10 cellular contexts compared by ENCODE assay signal in the genomic region with DNA sequence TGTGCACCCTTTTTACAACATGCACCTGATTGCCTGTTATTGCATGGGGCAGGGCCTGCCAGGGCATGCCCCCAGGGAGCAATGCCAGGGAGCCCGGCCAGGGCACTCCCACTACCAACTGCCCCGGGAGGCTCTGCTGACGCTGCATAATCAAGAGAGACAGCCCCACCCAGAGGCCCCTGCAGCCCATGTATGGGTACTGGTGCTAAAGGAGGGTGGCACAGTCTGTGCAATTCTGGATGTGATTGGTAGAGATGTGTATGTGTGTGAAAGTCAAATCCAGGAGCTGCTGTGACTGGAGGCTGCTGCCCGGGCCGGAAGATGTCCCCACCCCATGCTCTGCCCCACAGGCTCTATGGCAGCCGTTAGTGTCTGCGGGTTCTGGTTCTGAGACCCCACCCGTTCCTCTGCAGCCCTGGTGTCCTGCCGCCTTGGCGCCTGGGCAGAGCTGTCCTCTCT. TPM values are rescaled to one million over a fixed set of nuclear protein-coding genes. Genes with fewer than 3 reads are reported as not detected.
A peak's percentile ranks its signal among the peaks of the same experiment; 100 is the strongest.
DNase-seq lines count a peak whose midpoint lies in the region; ATAC-seq and TF ChIP-seq lines count a peak whose summit lies in the region.
"Had no signal": no experiment of that assay in that cellular context is flagged by ENCODE, and none has a peak within 500 bp of the region (broad histone marks: within the 10 kb centered on the region; RNA-seq: fewer than 3 reads in every experiment).

No MANE protein-coding gene starts in this region.

- peak in 1 of 2 donors; percentile 63 for TF ChIP-seq POLR2A in Peyer's patch (IDR thresholded peaks at IDR 0.05)

- H3K27ac Mint-ChIP-seq in stimulated activated naive CD8-positive, alpha-beta T cell treated with anti-CD3 and anti-CD28 coated beads, Interleukin-15, amount 100 ng/mL, for 72 hours: no peak overlapping the region

- H3K4me1 Mint-ChIP-seq in stimulated activated naive CD8-positive, alpha-beta T cell treated with anti-CD3 and anti-CD28 coated beads, Interleukin-15, amount 100 ng/mL, for 72 hours: peaks cover 6% of the 10 kb centered on the region

- no peaks in the 10 kb centered on the region for H3K9me3 Mint-ChIP-seq in stimulated activated naive CD8-positive, alpha-beta T cell treated with anti-CD3 and anti-CD28 coated beads, Interleukin-15, amount 100 ng/mL, for 72 hours

- H3K27me3 ChIP-seq in Peyer's patch (no peaks in the 10 kb centered on the region), HAP-1 (ENCODE audit: low read depth) (peaks cover 9% of the 10 kb centered on the region)
- H3K27me3 ChIP-seq: uterus had no signal

- no peaks in the 10 kb centered on the region for H3K36me3 ChIP-seq in Peyer's patch
- H3K36me3 ChIP-seq in HAP-1 (replicated peaks): no peaks in the 10 kb centered on the region
- H3K36me3 ChIP-seq: uterus had no signal

- peak in 3 of 6 experiments; percentile 27 to 39 (median 38) for TF ChIP-seq CTCF in Peyer's patch (IDR thresholded peaks at IDR 0.05)

- H3K4me1 ChIP-seq in Peyer's patch (peaks cover 0 to 24% (median 8%) of the 10 kb centered on the region in 4 donors), HAP-1 (peaks cover 5% of the 10 kb centered on the region)

- peak overlapping the region in 3 of 4 donors; percentile 36 to 83 (median 69) for H3K27ac ChIP-seq in Peyer's patch
- H3K27ac ChIP-seq: hepatocyte, uterus had no signal

- in situ Hi-C loops in HAP-1 (cut with MboI; ENCODE audit: low sequenced_read_pairs): no loop called here

- ATAC-seq in stimulated activated naive CD8-positive, alpha-beta T cell treated with anti-CD3 and anti-CD28 coated beads, Interleukin-15, amount 100 ng/mL, for 72 hours: peak; percentile 19
- ATAC-seq in stimulated activated naive CD8-positive, alpha-beta T cell treated with anti-CD3 and anti-CD28 coated beads, Interleukin-15, Interleukin-2, amounts not matched to agents 100 U/mL and 50 U/mL, for 24 hours: no peak
- peak; percentile 55 for ATAC-seq in left ventricle myocardium superior
- no peak for ATAC-seq in HG03571 (IDR thresholded peaks at IDR 0.05; ENCODE audit: unreplicated experiment)

- H3K4me3 ChIP-seq in Peyer's patch (no peak overlapping the region), HAP-1 (no peak overlapping the region)
- H3K4me3 ChIP-seq: hepatocyte, uterus had no signal

- intact Hi-C loops in left ventricle myocardium superior (cut with micrococcal nuclease): no loop called here

- H3K27me3 Mint-ChIP-seq in stimulated activated naive CD8-positive, alpha-beta T cell treated with anti-CD3 and anti-CD28 coated beads, Interleukin-15, amount 100 ng/mL, for 72 hours: peaks cover 36% of the 10 kb centered on the region

- H3K4me3 Mint-ChIP-seq in stimulated activated naive CD8-positive, alpha-beta T cell treated with anti-CD3 and anti-CD28 coated beads, Interleukin-15, amount 100 ng/mL, for 72 hours: no peak overlapping the region

- no peaks in the 10 kb centered on the region for H3K9me3 ChIP-seq in Peyer's patch
- H3K9me3 ChIP-seq in HAP-1: no peaks in the 10 kb centered on the region
- H3K9me3 ChIP-seq: uterus had no signal

- DNase-seq in stimulated activated naive CD8-positive, alpha-beta T cell treated with anti-CD3 and anti-CD28 coated beads, Interleukin-15, amount 100 ng/mL, for 72 hours: no peak
- no peak for DNase-seq in stimulated activated naive CD8-positive, alpha-beta T cell treated with anti-CD3 and anti-CD28 coated beads, Interleukin-15, Interleukin-2, amounts not matched to agents 100 U/mL and 50 U/mL, for 24 hours
- DNase-seq in Peyer's patch: peak in 2 of 3 donors; percentile 89 to 90
- DNase-seq in left ventricle myocardium superior: no peak
- no peak for DNase-seq in HAP-1 (ENCODE audit: low spot score in 2 of 2)
- no peak for DNase-seq in stimulated activated CD4-positive, alpha-beta T cell treated with anti-CD3 and anti-CD28 coated beads, Interleukin-15, amount 100 ng/mL, for 24 hours
- DNase-seq in cortex of kidney (lab: John Stamatoyannopoulos, UW): no peak

RNA-seq across cellular contexts. Expression of a gene that starts 3.9 kb away (rescaled TPM):
- total RNA-seq in Peyer's patch (10 to 100 TPM; 38.8 to 97.2 (median 81.0) TPM), left ventricle myocardium superior (32.0 TPM)

Comparison
In these comparisons a context has a peak if more than half of its experiments do, and no peak if none do; other contexts are left out.
1. ATAC-seq: peak in stimulated activated naive CD8-positive, alpha-beta T cell treated with anti-CD3 and anti-CD28 coated beads, Interleukin-15, amount 100 ng/mL, for 72 hours (single experiment) and left ventricle myocardium superior (single experiment); none in stimulated activated naive CD8-positive, alpha-beta T cell treated with anti-CD3 and anti-CD28 coated beads, Interleukin-15, Interleukin-2, amounts not matched to agents 100 U/mL and 50 U/mL, for 24 hours (single experiment) and HG03571 (single experiment).
2. DNase-seq: peak in Peyer's patch (2 of 3); none in stimulated activated naive CD8-positive, alpha-beta T cell treated with anti-CD3 and anti-CD28 coated beads, Interleukin-15, amount 100 ng/mL, for 72 hours (0 of 2), stimulated activated naive CD8-positive, alpha-beta T cell treated with anti-CD3 and anti-CD28 coated beads, Interleukin-15, Interleukin-2, amounts not matched to agents 100 U/mL and 50 U/mL, for 24 hours (single experiment), left ventricle myocardium superior (single experiment), HAP-1 (0 of 2), stimulated activated CD4-positive, alpha-beta T cell treated with anti-CD3 and anti-CD28 coated beads, Interleukin-15, amount 100 ng/mL, for 24 hours (single experiment) and cortex of kidney (single experiment).